Comparison of ENCODE assay signal across 3 cellular contexts in the genomic region with DNA sequence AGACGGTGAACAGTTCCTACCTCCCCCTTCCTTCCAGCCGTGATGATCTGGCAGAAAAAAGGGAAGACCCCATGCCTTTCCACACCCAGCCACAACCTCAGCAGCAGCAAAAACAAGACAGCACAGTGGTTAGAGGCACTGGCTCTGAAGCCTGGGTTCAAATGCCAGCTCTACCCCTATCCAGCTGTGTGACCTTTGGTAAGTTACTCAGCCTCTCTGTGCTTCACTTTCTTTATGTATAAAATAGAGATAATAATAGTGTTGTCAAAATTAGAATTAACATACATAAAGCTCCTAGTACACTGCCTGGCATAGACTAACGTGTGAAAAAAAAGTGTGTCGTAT.
TF ChIP-seq lines count a peak whose summit lies in the region.

No MANE protein-coding gene starts in this region.

TF ChIP-seq in A549, 52 proteins besides CTCF, POLR2A, EP300 and RAD21:
- TF ChIP-seq ZFP36 (IDR thresholded peaks at IDR 0.05; ENCODE audit: borderline replicate concordance, partially characterized antibody) (peak; percentile 48), HOXA7 (CRISPR knock-in tag; IDR thresholded peaks at IDR 0.05) (no peak)
TF ChIP-seq in A549: peak in this region for 1.

TF ChIP-seq in K562, 482 proteins besides CTCF, POLR2A, EP300 and RAD21 (continues in another document):
- TF ChIP-seq HDAC8 (tag; IDR thresholded peaks at IDR 0.05), result no peak
- no peak for TF ChIP-seq PTTG1 (tag; IDR thresholded peaks at IDR 0.05; ENCODE audit: low read depth)
- TF ChIP-seq SIX5 (IDR thresholded peaks at IDR 0.05; ENCODE audit: borderline replicate concordance in 1 of 2, insufficient read depth in 1 of 2, low read depth in 1 of 2, low read length in 2 of 2), result no peak
- TF ChIP-seq FOXA1 (IDR thresholded peaks at IDR 0.05; ENCODE audit: borderline replicate concordance), result no peak
- TF ChIP-seq KDM1A (IDR thresholded peaks at IDR 0.05), result peak; percentile 58 to 68; a peak in 3 of 4 replicates
- TF ChIP-seq CEBPB (tag; IDR thresholded peaks at IDR 0.05), result no peak
- TF ChIP-seq ZNF354B (CRISPR knock-in tag; IDR thresholded peaks at IDR 0.05), result no peak
- no peak for TF ChIP-seq TCF7L2 (IDR thresholded peaks at IDR 0.05; ENCODE audit: low read depth, low read length)
- no peak for TF ChIP-seq ZC3H4 (CRISPR knock-in tag; IDR thresholded peaks at IDR 0.05; ENCODE audit: borderline replicate concordance)
- no peak for TF ChIP-seq NCOA2 (IDR thresholded peaks at IDR 0.05; ENCODE audit: partially characterized antibody in 2 of 2)
- no peak for TF ChIP-seq HCFC1 (IDR thresholded peaks at IDR 0.05; ENCODE audit: low read depth, low read length)
- TF ChIP-seq TAL1 (IDR thresholded peaks at IDR 0.05), result no peak
- TF ChIP-seq KLF10 (CRISPR knock-in tag; IDR thresholded peaks at IDR 0.05), result no peak
- TF ChIP-seq ZNF584 (CRISPR knock-in tag; IDR thresholded peaks at IDR 0.05; ENCODE audit: low read depth), result no peak
- 0 out of 2 replicates have a peak, but pooled peaks have one; percentile 17 for TF ChIP-seq HDAC2 (IDR thresholded peaks at IDR 0.05)
- TF ChIP-seq, protein P1, sequence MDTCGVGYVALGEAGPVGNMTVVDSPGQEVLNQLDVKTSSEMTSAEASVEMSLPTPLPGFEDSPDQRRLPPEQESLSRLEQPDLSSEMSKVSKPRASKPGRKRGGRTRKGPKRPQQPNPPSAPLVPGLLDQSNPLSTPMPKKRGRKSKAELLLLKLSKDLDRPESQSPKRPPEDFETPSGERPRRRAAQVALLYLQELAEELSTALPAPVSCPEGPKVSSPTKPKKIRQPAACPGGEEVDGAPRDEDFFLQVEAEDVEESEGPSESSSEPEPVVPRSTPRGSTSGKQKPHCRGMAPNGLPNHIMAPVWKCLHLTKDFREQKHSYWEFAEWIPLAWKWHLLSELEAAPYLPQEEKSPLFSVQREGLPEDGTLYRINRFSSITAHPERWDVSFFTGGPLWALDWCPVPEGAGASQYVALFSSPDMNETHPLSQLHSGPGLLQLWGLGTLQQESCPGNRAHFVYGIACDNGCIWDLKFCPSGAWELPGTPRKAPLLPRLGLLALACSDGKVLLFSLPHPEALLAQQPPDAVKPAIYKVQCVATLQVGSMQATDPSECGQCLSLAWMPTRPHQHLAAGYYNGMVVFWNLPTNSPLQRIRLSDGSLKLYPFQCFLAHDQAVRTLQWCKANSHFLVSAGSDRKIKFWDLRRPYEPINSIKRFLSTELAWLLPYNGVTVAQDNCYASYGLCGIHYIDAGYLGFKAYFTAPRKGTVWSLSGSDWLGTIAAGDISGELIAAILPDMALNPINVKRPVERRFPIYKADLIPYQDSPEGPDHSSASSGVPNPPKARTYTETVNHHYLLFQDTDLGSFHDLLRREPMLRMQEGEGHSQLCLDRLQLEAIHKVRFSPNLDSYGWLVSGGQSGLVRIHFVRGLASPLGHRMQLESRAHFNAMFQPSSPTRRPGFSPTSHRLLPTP (IDR thresholded peaks at IDR 0.05; ENCODE audit: borderline replicate concordance, extremely low read depth, insufficient read length), result no peak
- no peak for TF ChIP-seq HEY1 (CRISPR knock-in tag; IDR thresholded peaks at IDR 0.05; ENCODE audit: borderline replicate concordance)
- no peak for TF ChIP-seq CCNT2 (IDR thresholded peaks at IDR 0.05; ENCODE audit: borderline replicate concordance, extremely low read depth, insufficient read length, low read depth, low read length)
- 0 out of 2 replicates have a peak, but pooled peaks have one; percentile 18 for TF ChIP-seq SMARCA5 (IDR thresholded peaks at IDR 0.05)
- peak; percentile 78 for TF ChIP-seq ZFP36 (IDR thresholded peaks at IDR 0.05; ENCODE audit: low read depth, low read length, partially characterized antibody)
- no peak for TF ChIP-seq RBM15 (IDR thresholded peaks at IDR 0.05; ENCODE audit: insufficient read depth, low read length)
- no peak for TF ChIP-seq ZC3H11A (IDR thresholded peaks at IDR 0.05; ENCODE audit: low read depth, low read length)
- TF ChIP-seq RCOR1 (IDR thresholded peaks at IDR 0.05; ENCODE audit: borderline replicate concordance in 1 of 2, low read depth in 2 of 2, low read length in 2 of 2), result no peak
- no peak for TF ChIP-seq ZC3H8 (IDR thresholded peaks at IDR 0.05)
- TF ChIP-seq, protein P2, sequence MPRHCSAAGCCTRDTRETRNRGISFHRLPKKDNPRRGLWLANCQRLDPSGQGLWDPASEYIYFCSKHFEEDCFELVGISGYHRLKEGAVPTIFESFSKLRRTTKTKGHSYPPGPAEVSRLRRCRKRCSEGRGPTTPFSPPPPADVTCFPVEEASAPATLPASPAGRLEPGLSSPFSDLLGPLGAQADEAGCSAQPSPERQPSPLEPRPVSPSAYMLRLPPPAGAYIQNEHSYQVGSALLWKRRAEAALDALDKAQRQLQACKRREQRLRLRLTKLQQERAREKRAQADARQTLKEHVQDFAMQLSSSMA (CRISPR knock-in tag; IDR thresholded peaks at IDR 0.05), result no peak
- TF ChIP-seq ZNF668 (CRISPR knock-in tag; IDR thresholded peaks at IDR 0.05), result no peak
- no peak for TF ChIP-seq ZFP30 (CRISPR knock-in tag; IDR thresholded peaks at IDR 0.05; ENCODE audit: borderline replicate concordance)
- no peak for TF ChIP-seq E2F1 (CRISPR knock-in tag; IDR thresholded peaks at IDR 0.05)
- TF ChIP-seq SMAD2 (IDR thresholded peaks at IDR 0.05; ENCODE audit: low read depth, low read length), result no peak

TF ChIP-seq in neural cell, 6 proteins besides CTCF, POLR2A, EP300 and RAD21:
- TF ChIP-seq REST (IDR thresholded peaks at IDR 0.05; ENCODE audit: borderline replicate concordance), result no peak
- TF ChIP-seq POLR2AphosphoS5 (IDR thresholded peaks at IDR 0.05), result no peak
- no peak for TF ChIP-seq SMC3 (conservative IDR thresholded peaks at IDR 0.05; ENCODE audit: poor library complexity)
- no peak for TF ChIP-seq EZH2 (IDR thresholded peaks at IDR 0.05; ENCODE audit: borderline replicate concordance, insufficient read depth, low read length, poor library complexity, severe bottlenecking)
- TF ChIP-seq MXI1 (conservative IDR thresholded peaks at IDR 0.05; ENCODE audit: poor library complexity, severe bottlenecking), result no peak
- TF ChIP-seq TAF1 (IDR thresholded peaks at IDR 0.05; ENCODE audit: low read depth), result no peak
TF ChIP-seq in neural cell: peak in this region for 0.
